In the genomic region with DNA sequence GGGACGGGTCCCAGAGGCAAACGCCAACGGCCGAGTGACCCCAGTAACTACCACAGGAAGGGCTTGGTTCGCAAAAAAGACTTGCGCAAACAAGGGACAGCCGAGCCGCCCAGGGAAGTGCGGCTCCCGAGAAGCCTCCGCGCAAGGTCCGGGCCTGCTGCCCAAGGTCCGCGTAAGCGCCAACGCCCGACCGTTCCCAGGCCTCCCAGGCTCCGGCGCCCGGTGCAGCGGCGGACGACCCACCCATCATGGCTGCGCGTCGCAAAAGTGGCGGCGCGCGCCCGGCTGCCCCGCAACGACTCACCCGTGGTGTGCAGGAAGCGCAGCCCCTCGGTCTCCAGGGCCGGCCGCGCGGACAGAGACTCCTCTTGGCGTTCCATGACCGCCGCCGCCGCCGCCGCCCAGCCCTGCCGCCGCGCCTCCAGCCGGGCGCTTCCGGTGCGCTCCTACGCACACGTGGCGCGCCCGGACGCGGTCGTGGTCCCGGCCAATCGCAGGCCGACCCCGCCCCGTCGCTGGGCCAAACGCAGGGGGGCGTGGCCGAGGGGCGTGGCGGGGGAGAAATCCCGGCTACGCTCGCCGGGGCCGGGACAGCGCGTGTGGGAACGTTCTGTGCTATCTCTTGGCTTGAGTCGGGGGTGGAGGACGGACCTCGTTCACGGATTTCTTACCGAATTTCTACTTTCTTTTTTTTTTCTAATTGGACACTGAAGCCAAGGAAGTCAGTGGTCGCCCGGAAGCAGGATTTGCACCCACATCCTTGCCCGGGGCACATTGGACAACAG, we compare ENCODE assay signal across 1 cellular context.
TF ChIP-seq lines count a peak whose summit lies in the region.

A gene with protein sequence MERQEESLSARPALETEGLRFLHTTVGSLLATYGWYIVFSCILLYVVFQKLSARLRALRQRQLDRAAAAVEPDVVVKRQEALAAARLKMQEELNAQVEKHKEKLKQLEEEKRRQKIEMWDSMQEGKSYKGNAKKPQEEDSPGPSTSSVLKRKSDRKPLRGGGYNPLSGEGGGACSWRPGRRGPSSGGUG (minus strand): TSS at position 448 of the 785 bp plus-strand sequence. CDS start 68 bp downstream, at position 380.

TF ChIP-seq in HepG2, 621 proteins besides CTCF, POLR2A, EP300 and RAD21 (continued from another document):
- TF ChIP-seq, protein P1, sequence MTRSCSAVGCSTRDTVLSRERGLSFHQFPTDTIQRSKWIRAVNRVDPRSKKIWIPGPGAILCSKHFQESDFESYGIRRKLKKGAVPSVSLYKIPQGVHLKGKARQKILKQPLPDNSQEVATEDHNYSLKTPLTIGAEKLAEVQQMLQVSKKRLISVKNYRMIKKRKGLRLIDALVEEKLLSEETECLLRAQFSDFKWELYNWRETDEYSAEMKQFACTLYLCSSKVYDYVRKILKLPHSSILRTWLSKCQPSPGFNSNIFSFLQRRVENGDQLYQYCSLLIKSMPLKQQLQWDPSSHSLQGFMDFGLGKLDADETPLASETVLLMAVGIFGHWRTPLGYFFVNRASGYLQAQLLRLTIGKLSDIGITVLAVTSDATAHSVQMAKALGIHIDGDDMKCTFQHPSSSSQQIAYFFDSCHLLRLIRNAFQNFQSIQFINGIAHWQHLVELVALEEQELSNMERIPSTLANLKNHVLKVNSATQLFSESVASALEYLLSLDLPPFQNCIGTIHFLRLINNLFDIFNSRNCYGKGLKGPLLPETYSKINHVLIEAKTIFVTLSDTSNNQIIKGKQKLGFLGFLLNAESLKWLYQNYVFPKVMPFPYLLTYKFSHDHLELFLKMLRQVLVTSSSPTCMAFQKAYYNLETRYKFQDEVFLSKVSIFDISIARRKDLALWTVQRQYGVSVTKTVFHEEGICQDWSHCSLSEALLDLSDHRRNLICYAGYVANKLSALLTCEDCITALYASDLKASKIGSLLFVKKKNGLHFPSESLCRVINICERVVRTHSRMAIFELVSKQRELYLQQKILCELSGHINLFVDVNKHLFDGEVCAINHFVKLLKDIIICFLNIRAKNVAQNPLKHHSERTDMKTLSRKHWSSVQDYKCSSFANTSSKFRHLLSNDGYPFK (CRISPR knock-in tag; IDR thresholded peaks at IDR 0.05; ENCODE audit: borderline replicate concordance) = 0 out of 2 replicates have a peak, but pooled peaks have one; percentile 21
- TF ChIP-seq NFYB (CRISPR knock-in tag; IDR thresholded peaks at IDR 0.05) (peak; percentile 76), ZNF777 (CRISPR knock-in tag; IDR thresholded peaks at IDR 0.05) (peak; percentile 50; the same call in 1 of the 2 replicates), ZNF629 (CRISPR knock-in tag; conservative IDR thresholded peaks at IDR 0.05) (0 out of 2 replicates have a peak, but pooled peaks have one; percentile 25), ZSCAN29 (CRISPR knock-in tag; conservative IDR thresholded peaks at IDR 0.05) (peak; percentile 40; the same call in 1 of the 2 replicates), PITX1 (CRISPR knock-in tag; IDR thresholded peaks at IDR 0.05) (no peak), POLR2G (IDR thresholded peaks at IDR 0.05; ENCODE audit: low read depth, low read length) (peak; percentile 77), SMAD1 (CRISPR knock-in tag; IDR thresholded peaks at IDR 0.05; ENCODE audit: borderline replicate concordance, low read depth) (0 out of 2 replicates have a peak, but pooled peaks have one; percentile 58), PPARG (CRISPR knock-in tag; conservative IDR thresholded peaks at IDR 0.05) (no peak), HNRNPLL (IDR thresholded peaks at IDR 0.05; ENCODE audit: low read depth, low read length, poor library complexity, severe bottlenecking) (peak; percentile 80)
- TF ChIP-seq, protein P2, sequence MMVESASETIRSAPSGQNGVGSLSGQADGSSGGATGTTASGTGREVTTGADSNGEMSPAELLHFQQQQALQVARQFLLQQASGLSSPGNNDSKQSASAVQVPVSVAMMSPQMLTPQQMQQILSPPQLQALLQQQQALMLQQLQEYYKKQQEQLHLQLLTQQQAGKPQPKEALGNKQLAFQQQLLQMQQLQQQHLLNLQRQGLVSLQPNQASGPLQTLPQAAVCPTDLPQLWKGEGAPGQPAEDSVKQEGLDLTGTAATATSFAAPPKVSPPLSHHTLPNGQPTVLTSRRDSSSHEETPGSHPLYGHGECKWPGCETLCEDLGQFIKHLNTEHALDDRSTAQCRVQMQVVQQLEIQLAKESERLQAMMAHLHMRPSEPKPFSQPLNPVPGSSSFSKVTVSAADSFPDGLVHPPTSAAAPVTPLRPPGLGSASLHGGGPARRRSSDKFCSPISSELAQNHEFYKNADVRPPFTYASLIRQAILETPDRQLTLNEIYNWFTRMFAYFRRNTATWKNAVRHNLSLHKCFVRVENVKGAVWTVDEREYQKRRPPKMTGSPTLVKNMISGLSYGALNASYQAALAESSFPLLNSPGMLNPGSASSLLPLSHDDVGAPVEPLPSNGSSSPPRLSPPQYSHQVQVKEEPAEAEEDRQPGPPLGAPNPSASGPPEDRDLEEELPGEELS (CRISPR knock-in tag; IDR thresholded peaks at IDR 0.05) = no peak
- TF ChIP-seq, protein P3, sequence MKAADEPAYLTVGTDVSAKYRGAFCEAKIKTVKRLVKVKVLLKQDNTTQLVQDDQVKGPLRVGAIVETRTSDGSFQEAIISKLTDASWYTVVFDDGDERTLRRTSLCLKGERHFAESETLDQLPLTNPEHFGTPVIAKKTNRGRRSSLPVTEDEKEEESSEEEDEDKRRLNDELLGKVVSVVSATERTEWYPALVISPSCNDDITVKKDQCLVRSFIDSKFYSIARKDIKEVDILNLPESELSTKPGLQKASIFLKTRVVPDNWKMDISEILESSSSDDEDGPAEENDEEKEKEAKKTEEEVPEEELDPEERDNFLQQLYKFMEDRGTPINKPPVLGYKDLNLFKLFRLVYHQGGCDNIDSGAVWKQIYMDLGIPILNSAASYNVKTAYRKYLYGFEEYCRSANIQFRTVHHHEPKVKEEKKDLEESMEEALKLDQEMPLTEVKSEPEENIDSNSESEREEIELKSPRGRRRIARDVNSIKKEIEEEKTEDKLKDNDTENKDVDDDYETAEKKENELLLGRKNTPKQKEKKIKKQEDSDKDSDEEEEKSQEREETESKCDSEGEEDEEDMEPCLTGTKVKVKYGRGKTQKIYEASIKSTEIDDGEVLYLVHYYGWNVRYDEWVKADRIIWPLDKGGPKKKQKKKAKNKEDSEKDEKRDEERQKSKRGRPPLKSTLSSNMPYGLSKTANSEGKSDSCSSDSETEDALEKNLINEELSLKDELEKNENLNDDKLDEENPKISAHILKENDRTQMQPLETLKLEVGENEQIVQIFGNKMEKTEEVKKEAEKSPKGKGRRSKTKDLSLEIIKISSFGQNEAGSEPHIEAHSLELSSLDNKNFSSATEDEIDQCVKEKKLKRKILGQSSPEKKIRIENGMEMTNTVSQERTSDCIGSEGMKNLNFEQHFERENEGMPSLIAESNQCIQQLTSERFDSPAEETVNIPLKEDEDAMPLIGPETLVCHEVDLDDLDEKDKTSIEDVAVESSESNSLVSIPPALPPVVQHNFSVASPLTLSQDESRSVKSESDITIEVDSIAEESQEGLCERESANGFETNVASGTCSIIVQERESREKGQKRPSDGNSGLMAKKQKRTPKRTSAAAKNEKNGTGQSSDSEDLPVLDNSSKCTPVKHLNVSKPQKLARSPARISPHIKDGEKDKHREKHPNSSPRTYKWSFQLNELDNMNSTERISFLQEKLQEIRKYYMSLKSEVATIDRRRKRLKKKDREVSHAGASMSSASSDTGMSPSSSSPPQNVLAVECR (CRISPR knock-in tag; IDR thresholded peaks at IDR 0.05; ENCODE audit: borderline replicate concordance) = peak; percentile 98
- TF ChIP-seq, protein P4, sequence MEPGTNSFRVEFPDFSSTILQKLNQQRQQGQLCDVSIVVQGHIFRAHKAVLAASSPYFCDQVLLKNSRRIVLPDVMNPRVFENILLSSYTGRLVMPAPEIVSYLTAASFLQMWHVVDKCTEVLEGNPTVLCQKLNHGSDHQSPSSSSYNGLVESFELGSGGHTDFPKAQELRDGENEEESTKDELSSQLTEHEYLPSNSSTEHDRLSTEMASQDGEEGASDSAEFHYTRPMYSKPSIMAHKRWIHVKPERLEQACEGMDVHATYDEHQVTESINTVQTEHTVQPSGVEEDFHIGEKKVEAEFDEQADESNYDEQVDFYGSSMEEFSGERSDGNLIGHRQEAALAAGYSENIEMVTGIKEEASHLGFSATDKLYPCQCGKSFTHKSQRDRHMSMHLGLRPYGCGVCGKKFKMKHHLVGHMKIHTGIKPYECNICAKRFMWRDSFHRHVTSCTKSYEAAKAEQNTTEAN (CRISPR knock-in tag; conservative IDR thresholded peaks at IDR 0.05) = 0 out of 2 replicates have a peak, but pooled peaks have one; percentile 28
- TF ChIP-seq, protein P5, sequence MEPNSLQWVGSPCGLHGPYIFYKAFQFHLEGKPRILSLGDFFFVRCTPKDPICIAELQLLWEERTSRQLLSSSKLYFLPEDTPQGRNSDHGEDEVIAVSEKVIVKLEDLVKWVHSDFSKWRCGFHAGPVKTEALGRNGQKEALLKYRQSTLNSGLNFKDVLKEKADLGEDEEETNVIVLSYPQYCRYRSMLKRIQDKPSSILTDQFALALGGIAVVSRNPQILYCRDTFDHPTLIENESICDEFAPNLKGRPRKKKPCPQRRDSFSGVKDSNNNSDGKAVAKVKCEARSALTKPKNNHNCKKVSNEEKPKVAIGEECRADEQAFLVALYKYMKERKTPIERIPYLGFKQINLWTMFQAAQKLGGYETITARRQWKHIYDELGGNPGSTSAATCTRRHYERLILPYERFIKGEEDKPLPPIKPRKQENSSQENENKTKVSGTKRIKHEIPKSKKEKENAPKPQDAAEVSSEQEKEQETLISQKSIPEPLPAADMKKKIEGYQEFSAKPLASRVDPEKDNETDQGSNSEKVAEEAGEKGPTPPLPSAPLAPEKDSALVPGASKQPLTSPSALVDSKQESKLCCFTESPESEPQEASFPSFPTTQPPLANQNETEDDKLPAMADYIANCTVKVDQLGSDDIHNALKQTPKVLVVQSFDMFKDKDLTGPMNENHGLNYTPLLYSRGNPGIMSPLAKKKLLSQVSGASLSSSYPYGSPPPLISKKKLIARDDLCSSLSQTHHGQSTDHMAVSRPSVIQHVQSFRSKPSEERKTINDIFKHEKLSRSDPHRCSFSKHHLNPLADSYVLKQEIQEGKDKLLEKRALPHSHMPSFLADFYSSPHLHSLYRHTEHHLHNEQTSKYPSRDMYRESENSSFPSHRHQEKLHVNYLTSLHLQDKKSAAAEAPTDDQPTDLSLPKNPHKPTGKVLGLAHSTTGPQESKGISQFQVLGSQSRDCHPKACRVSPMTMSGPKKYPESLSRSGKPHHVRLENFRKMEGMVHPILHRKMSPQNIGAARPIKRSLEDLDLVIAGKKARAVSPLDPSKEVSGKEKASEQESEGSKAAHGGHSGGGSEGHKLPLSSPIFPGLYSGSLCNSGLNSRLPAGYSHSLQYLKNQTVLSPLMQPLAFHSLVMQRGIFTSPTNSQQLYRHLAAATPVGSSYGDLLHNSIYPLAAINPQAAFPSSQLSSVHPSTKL (CRISPR knock-in tag; IDR thresholded peaks at IDR 0.05) = peak; percentile 19; the same call in 1 of the 2 replicates
- TF ChIP-seq, protein P6, sequence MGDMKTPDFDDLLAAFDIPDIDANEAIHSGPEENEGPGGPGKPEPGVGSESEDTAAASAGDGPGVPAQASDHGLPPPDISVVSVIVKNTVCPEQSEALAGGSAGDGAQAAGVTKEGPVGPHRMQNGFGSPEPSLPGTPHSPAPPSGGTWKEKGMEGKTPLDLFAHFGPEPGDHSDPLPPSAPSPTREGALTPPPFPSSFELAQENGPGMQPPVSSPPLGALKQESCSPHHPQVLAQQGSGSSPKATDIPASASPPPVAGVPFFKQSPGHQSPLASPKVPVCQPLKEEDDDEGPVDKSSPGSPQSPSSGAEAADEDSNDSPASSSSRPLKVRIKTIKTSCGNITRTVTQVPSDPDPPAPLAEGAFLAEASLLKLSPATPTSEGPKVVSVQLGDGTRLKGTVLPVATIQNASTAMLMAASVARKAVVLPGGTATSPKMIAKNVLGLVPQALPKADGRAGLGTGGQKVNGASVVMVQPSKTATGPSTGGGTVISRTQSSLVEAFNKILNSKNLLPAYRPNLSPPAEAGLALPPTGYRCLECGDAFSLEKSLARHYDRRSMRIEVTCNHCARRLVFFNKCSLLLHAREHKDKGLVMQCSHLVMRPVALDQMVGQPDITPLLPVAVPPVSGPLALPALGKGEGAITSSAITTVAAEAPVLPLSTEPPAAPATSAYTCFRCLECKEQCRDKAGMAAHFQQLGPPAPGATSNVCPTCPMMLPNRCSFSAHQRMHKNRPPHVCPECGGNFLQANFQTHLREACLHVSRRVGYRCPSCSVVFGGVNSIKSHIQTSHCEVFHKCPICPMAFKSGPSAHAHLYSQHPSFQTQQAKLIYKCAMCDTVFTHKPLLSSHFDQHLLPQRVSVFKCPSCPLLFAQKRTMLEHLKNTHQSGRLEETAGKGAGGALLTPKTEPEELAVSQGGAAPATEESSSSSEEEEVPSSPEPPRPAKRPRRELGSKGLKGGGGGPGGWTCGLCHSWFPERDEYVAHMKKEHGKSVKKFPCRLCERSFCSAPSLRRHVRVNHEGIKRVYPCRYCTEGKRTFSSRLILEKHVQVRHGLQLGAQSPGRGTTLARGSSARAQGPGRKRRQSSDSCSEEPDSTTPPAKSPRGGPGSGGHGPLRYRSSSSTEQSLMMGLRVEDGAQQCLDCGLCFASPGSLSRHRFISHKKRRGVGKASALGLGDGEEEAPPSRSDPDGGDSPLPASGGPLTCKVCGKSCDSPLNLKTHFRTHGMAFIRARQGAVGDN (CRISPR knock-in tag; IDR thresholded peaks at IDR 0.05) = peak; percentile 86
- TF ChIP-seq, protein P7, sequence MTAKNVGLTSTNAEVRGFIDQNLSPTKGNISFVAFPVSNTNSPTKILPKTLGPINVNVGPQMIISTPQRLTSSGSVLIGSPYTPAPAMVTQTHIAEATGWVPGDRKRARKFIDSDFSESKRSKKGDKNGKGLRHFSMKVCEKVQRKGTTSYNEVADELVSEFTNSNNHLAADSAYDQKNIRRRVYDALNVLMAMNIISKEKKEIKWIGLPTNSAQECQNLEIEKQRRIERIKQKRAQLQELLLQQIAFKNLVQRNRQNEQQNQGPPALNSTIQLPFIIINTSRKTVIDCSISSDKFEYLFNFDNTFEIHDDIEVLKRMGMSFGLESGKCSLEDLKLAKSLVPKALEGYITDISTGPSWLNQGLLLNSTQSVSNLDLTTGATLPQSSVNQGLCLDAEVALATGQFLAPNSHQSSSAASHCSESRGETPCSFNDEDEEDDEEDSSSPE (CRISPR knock-in tag; IDR thresholded peaks at IDR 0.05) = 0 out of 2 replicates have a peak, but pooled peaks have one; percentile 33
